ENCODE assay signal across 10 cellular contexts in genomic region chr2:178484245-178485041, GRCh38. TPM values are rescaled to one million over a fixed set of nuclear protein-coding genes. Genes with fewer than 3 reads are reported as not detected.
DNase-seq lines count a peak whose midpoint lies in the region; ATAC-seq and TF ChIP-seq lines count a peak whose summit lies in the region.
"Had no signal": no experiment of that assay in that cellular context is flagged by ENCODE, and none has a peak within 500 bp of the region (broad histone marks: within the 10 kb centered on the region; RNA-seq: fewer than 3 reads in every experiment).

No MANE protein-coding gene starts in this region.

- peaks cover 42% of the 10 kb centered on the region for H3K79me2 ChIP-seq in OCI-LY7 (ENCODE audit: insufficient read depth, low read depth, low read length)

- POLR2A ChIA-PET in OCI-LY7 (lab: Charles Lee), result no interaction called here

- H3K36me3 ChIP-seq in lower lobe of right lung, result peaks cover 9% of the 10 kb centered on the region
- H3K36me3 ChIP-seq in OCI-LY7 (ENCODE audit: insufficient read depth, low read length), result peaks cover 25% of the 10 kb centered on the region

- H3K4me3 Mint-ChIP-seq in HFFc6, result no peak overlapping the region
- H3K4me3 Mint-ChIP-seq: stimulated activated naive B cell treated with anti-CD40 and anti-IgM and Interleukin-4, amounts not matched to agents 10 μg/mL and 1 μg/mL and 100 μg/mL, for 72 hours had no signal

- H3K9me3 ChIP-seq in lower lobe of right lung, result no peaks in the 10 kb centered on the region
- no peaks in the 10 kb centered on the region for H3K9me3 ChIP-seq in OCI-LY7 (ENCODE audit: low read length)
- H3K9me3 ChIP-seq: SJSA1 had no signal

- peaks cover 44% of the 10 kb centered on the region for H3K4me1 ChIP-seq in lower lobe of right lung
- H3K4me1 ChIP-seq in OCI-LY7 (ENCODE audit: insufficient read depth, low read length, poor library complexity, severe bottlenecking), result peaks cover 25% of the 10 kb centered on the region

- CTCF ChIA-PET in OCI-LY7 (lab: Charles Lee; ENCODE audit: unreplicated experiment), result no interaction called here

- H3K4me2 ChIP-seq in OCI-LY7 (ENCODE audit: low read length), result no peak overlapping the region

- ATAC-seq in GM18907 (IDR thresholded peaks at IDR 0.05; ENCODE audit: unreplicated experiment) (no peak), lower lobe of right lung (no peak)
- ATAC-seq: stimulated activated naive B cell treated with anti-CD40 and anti-IgM and Interleukin-4, amounts not matched to agents 10 μg/mL and 1 μg/mL and 100 μg/mL, for 72 hours had no signal

- DNase-seq in HFFc6, result no peak
- peak; percentile 36 for DNase-seq in NCI-H2227 treated with DMSO at 0.1 percent for 48 hours (lab: John Stamatoyannopoulos, UW)
- DNase-seq in dermis blood vessel endothelial cell, result peak; percentile 62
- DNase-seq in renal cortical epithelial cell (ENCODE audit: low read depth), result peak; percentile 31
- DNase-seq in lower lobe of right lung, result no peak
- DNase-seq in OCI-LY7 (ENCODE audit: low spot score), result no peak
- DNase-seq in effector CD8-positive, alpha-beta T cell (lab: John Stamatoyannopoulos, UW), result no peak
- DNase-seq: stimulated activated naive B cell treated with anti-CD40 and anti-IgM and Interleukin-4, amounts not matched to agents 10 μg/mL and 1 μg/mL and 100 μg/mL, for 72 hours had no signal

- H3K27ac Mint-ChIP-seq in HFFc6, result peak overlapping the region; percentile 11; the same call in 1 of the 2 replicates
- H3K27ac Mint-ChIP-seq: stimulated activated naive B cell treated with anti-CD40 and anti-IgM and Interleukin-4, amounts not matched to agents 10 μg/mL and 1 μg/mL and 100 μg/mL, for 72 hours had no signal

- no peak overlapping the region for H2AFZ ChIP-seq in OCI-LY7 (ENCODE audit: low read length)

- intact Hi-C loops in lower lobe of right lung (cut with DNase I) (no loop called here), OCI-LY7 (cut with micrococcal nuclease; ENCODE audit: unreplicated experiment) (no loop called here)

- no peaks in the 10 kb centered on the region for H3K9me3 Mint-ChIP-seq in HFFc6
- H3K9me3 Mint-ChIP-seq: stimulated activated naive B cell treated with anti-CD40 and anti-IgM and Interleukin-4, amounts not matched to agents 10 μg/mL and 1 μg/mL and 100 μg/mL, for 72 hours had no signal

- peaks cover 20% of the 10 kb centered on the region for H4K20me1 ChIP-seq in OCI-LY7 (ENCODE audit: insufficient read depth, low read length)

- H3K4me3 ChIP-seq in lower lobe of right lung (no peak overlapping the region), OCI-LY7 (ENCODE audit: low read depth, low read length, poor library complexity, severe bottlenecking) (no peak overlapping the region)
- H3K4me3 ChIP-seq: SJSA1 had no signal

- no peaks in the 10 kb centered on the region for H3K27me3 Mint-ChIP-seq in HFFc6 (ENCODE audit: insufficient read depth)
- H3K27me3 Mint-ChIP-seq: stimulated activated naive B cell treated with anti-CD40 and anti-IgM and Interleukin-4, amounts not matched to agents 10 μg/mL and 1 μg/mL and 100 μg/mL, for 72 hours had no signal

- peaks cover 29% of the 10 kb centered on the region for H3K36me3 Mint-ChIP-seq in HFFc6 (ENCODE audit: low read depth)

- no peak for TF ChIP-seq CTCF in HFFc6 (IDR thresholded peaks at IDR 0.05)
- no peak for TF ChIP-seq CTCF in lower lobe of right lung (IDR thresholded peaks at IDR 0.05)
- no peak for TF ChIP-seq CTCF in OCI-LY7 (conservative IDR thresholded peaks at IDR 0.05; ENCODE audit: low read length)

- peaks cover 55% of the 10 kb centered on the region for H3K4me1 Mint-ChIP-seq in HFFc6 (ENCODE audit: low read depth)

- H3K9me2 ChIP-seq in OCI-LY7 (ENCODE audit: insufficient read depth, low read length), result no peaks in the 10 kb centered on the region

- H3K27ac ChIP-seq in lower lobe of right lung (no peak overlapping the region), OCI-LY7 (ENCODE audit: low read depth, low read length, poor library complexity, severe bottlenecking) (no peak overlapping the region)
- H3K27ac ChIP-seq: SJSA1 had no signal

- BruUV-seq in OCI-LY7 (replicated peaks; lab: Mats Ljungman, UMichigan), result no TSS peak

- H3K27me3 ChIP-seq in lower lobe of right lung (ENCODE audit: low read depth), result no peaks in the 10 kb centered on the region
- H3K27me3 ChIP-seq: SJSA1 had no signal

RNA-seq across cellular contexts. Expression of gene PLEKHA3, which starts 4.2 kb away (rescaled TPM):
- 10 to 100 TPM; 31.4 to 36.6 (median 33.3) TPM for total RNA-seq in HFFc6 (2021; fragmentation: NEBNext Ultra II Directional; extraction: Animal tissue kit (Norgen Biotek cat#: 25700))
- total RNA-seq in dermis blood vessel endothelial cell, result 8.3 and 20.4 TPM in 2 replicates
- 5.7 and 22.8 TPM in 2 replicates for total RNA-seq in renal cortical epithelial cell
- 35.1 TPM for total RNA-seq in lower lobe of right lung
- total RNA-seq in OCI-LY7 (2014; rRNA removed; shearing (Covaris generic)), result 3.6 and 6.9 TPM in 2 replicates
- 19.2 and 19.5 TPM in 2 replicates for total RNA-seq in OCI-LY7 (2022)

RNA-seq across cellular contexts. Expression of gene FKBP7, which starts 6.0 kb away (rescaled TPM):
- 10 to 100 TPM; 36.3 to 51.9 (median 43.7) TPM for total RNA-seq in HFFc6 (2021; fragmentation: NEBNext Ultra II Directional; extraction: Animal tissue kit (Norgen Biotek cat#: 25700))
- total RNA-seq in dermis blood vessel endothelial cell (14.0 and 16.2 TPM in 2 replicates), renal cortical epithelial cell (3.1 and 21.9 TPM in 2 replicates), lower lobe of right lung (10.5 TPM), OCI-LY7 (2022) (8.3 TPM in 2 replicates)
- 8.5 and 10.7 TPM in 2 replicates for total RNA-seq in OCI-LY7 (2014; rRNA removed; shearing (Covaris generic))

RNA-seq across cellular contexts. Expression of gene PJVK, which starts 33.3 kb away (rescaled TPM):
- total RNA-seq in HFFc6 (2021; fragmentation: NEBNext Ultra II Directional; extraction: Animal tissue kit (Norgen Biotek cat#: 25700)), result 1 to 10 TPM in 1 of 6 experiments, under 1 TPM in 5; 0.43 to 1.0 (median 0.69) TPM
- total RNA-seq in dermis blood vessel endothelial cell, result 0.34 and 0.42 TPM in 2 replicates
- 0.87 and 3.3 TPM in 2 replicates for total RNA-seq in renal cortical epithelial cell
- 3.0 TPM for total RNA-seq in lower lobe of right lung
- 2.2 and 4.0 TPM in 2 replicates for total RNA-seq in OCI-LY7 (2014; rRNA removed; shearing (Covaris generic))
- 6.9 and 9.2 TPM in 2 replicates for total RNA-seq in OCI-LY7 (2022)

RNA-seq across cellular contexts. Expression of gene PRKRA, which starts 33.5 kb away (rescaled TPM):
- total RNA-seq in HFFc6 (2021; fragmentation: NEBNext Ultra II Directional; extraction: Animal tissue kit (Norgen Biotek cat#: 25700)), result 10 to 100 TPM; 30.4 to 38.3 (median 33.7) TPM
- total RNA-seq in dermis blood vessel endothelial cell, result 36.8 and 49.9 TPM in 2 replicates
- 53.3 and 63.4 TPM in 2 replicates for total RNA-seq in renal cortical epithelial cell
- total RNA-seq in lower lobe of right lung, result 46.3 TPM
- total RNA-seq in OCI-LY7 (2014; rRNA removed; shearing (Covaris generic)), result 68.7 and 79.5 TPM in 2 replicates
- 74.1 and 76.4 TPM in 2 replicates for total RNA-seq in OCI-LY7 (2022)

Comparison
In these comparisons a context has a peak if more than half of its experiments do, and no peak if none do; other contexts are left out.
1. DNase-seq: peak in NCI-H2227 treated with DMSO at 0.1 percent for 48 hours (single experiment), dermis blood vessel endothelial cell (single experiment) and renal cortical epithelial cell (single experiment); none in HFFc6 (single experiment), lower lobe of right lung (single experiment), OCI-LY7 (single experiment) and effector CD8-positive, alpha-beta T cell (single experiment).